Comparison of ENCODE assay signal across 8 cellular contexts in genomic region chr22:35352214-35353111, GRCh38. TPM values are rescaled to one million over a fixed set of nuclear protein-coding genes. Genes with fewer than 3 reads are reported as not detected.
DNase-seq lines count a peak whose midpoint lies in the region; ATAC-seq, FAIRE-seq and TF ChIP-seq lines count a peak whose summit lies in the region.

No MANE protein-coding gene starts in this region.

- peak overlapping the region; percentile 89 to 98 (median 93) for H3K4me2 ChIP-seq in BLaER1 treated with 17β-estradiol and CSF1 and Interleukin-3, amounts not matched to agents 10 nM and 100 nM

- peaks cover 0 to 7% (median 0%) of the 10 kb centered on the region in 11 experiments; a peak in 1 of 22 replicates for H4K20me1 ChIP-seq in BLaER1 treated with 17β-estradiol and CSF1 and Interleukin-3, amounts not matched to agents 10 nM and 100 nM

- H3K27ac ChIP-seq in BLaER1 treated with 17β-estradiol and CSF1 and Interleukin-3, amounts not matched to agents 10 nM and 100 nM = peak overlapping the region; percentile 69 to 91 (median 79)

- peaks cover 60 to 78% of the 10 kb centered on the region in 2 donors for H3K4me1 Mint-ChIP-seq in stimulated activated naive B cell treated with anti-CD40 and anti-IgM and Interleukin-4, amounts not matched to agents 10 μg/mL and 1 μg/mL and 100 μg/mL, for 72 hours

- no peak for TF ChIP-seq CTCF in bronchial epithelial cell (IDR thresholded peaks at IDR 0.05; ENCODE audit: insufficient read depth, low read length, severe bottlenecking)

- peaks cover 62 to 96% (median 92%) of the 10 kb centered on the region in 10 experiments for H3K4me1 ChIP-seq in BLaER1 treated with 17β-estradiol and CSF1 and Interleukin-3, amounts not matched to agents 10 nM and 100 nM

- peaks cover 0 to 8% (median 0%) of the 10 kb centered on the region in 11 experiments; a peak in 5 of 22 replicates for H3K36me3 ChIP-seq in BLaER1 treated with 17β-estradiol and CSF1 and Interleukin-3, amounts not matched to agents 10 nM and 100 nM
- no peaks in the 10 kb centered on the region for H3K36me3 ChIP-seq in H7 (replicated peaks; ENCODE audit: control insufficient read depth, insufficient read depth, low read length)
- H3K36me3 ChIP-seq in bronchial epithelial cell (ENCODE audit: control insufficient read depth, insufficient read depth, low read length) = no peaks in the 10 kb centered on the region

- H3K4me3 ChIP-seq in BLaER1 treated with 17β-estradiol and CSF1 and Interleukin-3, amounts not matched to agents 10 nM and 100 nM = peak overlapping the region in 8 of 10 experiments; percentile 11 to 51 (median 33); a peak in 13 of 20 replicates
- no peak overlapping the region for H3K4me3 ChIP-seq in H7 (ENCODE audit: insufficient read depth, low read depth, low read length)
- H3K4me3 ChIP-seq in bronchial epithelial cell (ENCODE audit: low read depth, low read length) = no peak overlapping the region

- peak overlapping the region; percentile 98 for H3K27ac Mint-ChIP-seq in stimulated activated naive B cell treated with anti-CD40 and anti-IgM and Interleukin-4, amounts not matched to agents 10 μg/mL and 1 μg/mL and 100 μg/mL, for 72 hours

- no peaks in the 10 kb centered on the region for H3K27me3 ChIP-seq in BLaER1 treated with 17β-estradiol and CSF1 and Interleukin-3, amounts not matched to agents 10 nM and 100 nM
- H3K27me3 ChIP-seq in H7 (ENCODE audit: control insufficient read depth, insufficient read depth, low read length) = peaks cover 6% of the 10 kb centered on the region
- no peaks in the 10 kb centered on the region for H3K27me3 ChIP-seq in bronchial epithelial cell (ENCODE audit: control insufficient read depth, insufficient read depth, low read length)

- no peaks in the 10 kb centered on the region for H3K9me3 Mint-ChIP-seq in stimulated activated naive B cell treated with anti-CD40 and anti-IgM and Interleukin-4, amounts not matched to agents 10 μg/mL and 1 μg/mL and 100 μg/mL, for 72 hours

- peak overlapping the region; percentile 76 to 90 for H3K4me3 Mint-ChIP-seq in stimulated activated naive B cell treated with anti-CD40 and anti-IgM and Interleukin-4, amounts not matched to agents 10 μg/mL and 1 μg/mL and 100 μg/mL, for 72 hours

- peaks cover 8 to 11% of the 10 kb centered on the region in 2 donors for H3K36me3 Mint-ChIP-seq in stimulated activated naive B cell treated with anti-CD40 and anti-IgM and Interleukin-4, amounts not matched to agents 10 μg/mL and 1 μg/mL and 100 μg/mL, for 72 hours

- FAIRE-seq in bronchial epithelial cell (lab: Jason Lieb, UNC) = no peak

- peak overlapping the region; percentile 54 to 80 (median 70) for H3K9ac ChIP-seq in BLaER1 treated with 17β-estradiol and CSF1 and Interleukin-3, amounts not matched to agents 10 nM and 100 nM

- DNase-seq in H7 = peak; percentile 89
- DNase-seq in SKM-1 treated with dmso at 0.1 percent for 144 hours (lab: John Stamatoyannopoulos, UW; ENCODE audit: unreplicated experiment) = peak; percentile 62
- peak; percentile 35 for DNase-seq in bronchial epithelial cell (ENCODE audit: low read depth)
- peak; percentile 61 to 78 for DNase-seq in lung microvascular endothelial cell (ENCODE audit: low read depth in 2 of 2)
- DNase-seq in stimulated activated naive B cell treated with anti-CD40 and anti-IgM and Interleukin-4, amounts not matched to agents 10 μg/mL and 1 μg/mL and 100 μg/mL, for 72 hours = peak; percentile 91

- ATAC-seq in stimulated activated naive B cell treated with anti-CD40 and anti-IgM and Interleukin-4, amounts not matched to agents 10 μg/mL and 1 μg/mL and 100 μg/mL, for 72 hours (replicated peaks) = peak; percentile 77 to 78
- no peak for ATAC-seq in GM18519 (IDR thresholded peaks at IDR 0.05; ENCODE audit: low FRiP score, unreplicated experiment)
- ATAC-seq in HG02852 (IDR thresholded peaks at IDR 0.05; ENCODE audit: unreplicated experiment) = no peak

- H3K9me3 ChIP-seq in BLaER1 treated with 17β-estradiol and CSF1 and Interleukin-3, amounts not matched to agents 10 nM and 100 nM (replicated peaks in 1 of 11) = no peaks in the 10 kb centered on the region

- no peaks in the 10 kb centered on the region for H3K27me3 Mint-ChIP-seq in stimulated activated naive B cell treated with anti-CD40 and anti-IgM and Interleukin-4, amounts not matched to agents 10 μg/mL and 1 μg/mL and 100 μg/mL, for 72 hours

RNA-seq across cellular contexts. Expression of gene HMOX1, which starts 28.4 kb away (rescaled TPM):
- total RNA-seq in H7 (2014; rRNA removed; shearing (Covaris generic)) = 8.3 and 20.6 TPM in 2 replicates
- total RNA-seq in bronchial epithelial cell (3.9 and 5.2 TPM in 2 replicates), lung microvascular endothelial cell (50.3 and 60.7 TPM in 2 replicates)

RNA-seq across cellular contexts. Expression of gene MCM5, which starts 47.5 kb away (rescaled TPM):
- 266 and 322 TPM in 2 replicates for total RNA-seq in H7 (2014; rRNA removed; shearing (Covaris generic))
- 6.6 and 6.7 TPM in 2 replicates for total RNA-seq in bronchial epithelial cell
- 15.3 and 31.8 TPM in 2 replicates for total RNA-seq in lung microvascular endothelial cell

RNA-seq across cellular contexts. Expression of gene TOM1, which starts 52.8 kb away (rescaled TPM):
- total RNA-seq in H7 (2014; rRNA removed; shearing (Covaris generic)) = 27.1 and 28.1 TPM in 2 replicates
- total RNA-seq in bronchial epithelial cell (22.6 and 28.0 TPM in 2 replicates), lung microvascular endothelial cell (18.1 and 27.2 TPM in 2 replicates)

Comparison
In these comparisons a context has a peak if more than half of its experiments do, and no peak if none do; other contexts are left out.
1. H3K4me3 ChIP-seq: peak in BLaER1 treated with 17β-estradiol and CSF1 and Interleukin-3, amounts not matched to agents 10 nM and 100 nM (8 of 10); none in H7 (single experiment) and bronchial epithelial cell (single experiment).
2. DNase-seq: peak in every context shown above with its lines; median percentile 91 in stimulated activated naive B cell treated with anti-CD40 and anti-IgM and Interleukin-4, amounts not matched to agents 10 μg/mL and 1 μg/mL and 100 μg/mL, for 72 hours; 89 in H7; 70 in lung microvascular endothelial cell; 62 in SKM-1 treated with dmso at 0.1 percent for 144 hours; 35 in bronchial epithelial cell.
3. ATAC-seq: peak in stimulated activated naive B cell treated with anti-CD40 and anti-IgM and Interleukin-4, amounts not matched to agents 10 μg/mL and 1 μg/mL and 100 μg/mL, for 72 hours (2 of 2); none in GM18519 (single experiment) and HG02852 (single experiment).